Comparison of ENCODE assay signal across 8 cellular contexts in genomic region chrX:110412971-110413726, GRCh38. TPM values are rescaled to one million over a fixed set of nuclear protein-coding genes. Genes with fewer than 3 reads are reported as not detected.
A peak's percentile ranks its signal among the peaks of the same experiment; 100 is the strongest.
DNase-seq lines count a peak whose midpoint lies in the region; ATAC-seq and TF ChIP-seq lines count a peak whose summit lies in the region.

No MANE protein-coding gene starts in this region.

- peak overlapping the region; percentile 49 for H3K4me3 ChIP-seq in BE2C (ENCODE audit: low read depth, low read length)
- no peak overlapping the region for H3K4me3 ChIP-seq in mucosa of descending colon

- H3K36me3 ChIP-seq in BE2C: no peaks in the 10 kb centered on the region
- H3K36me3 ChIP-seq in mucosa of descending colon (ENCODE audit: low read depth): no peaks in the 10 kb centered on the region

- H3K36me3 Mint-ChIP-seq in endothelial cell (ENCODE audit: low read depth, unreplicated experiment): no peaks in the 10 kb centered on the region

- H3K27ac Mint-ChIP-seq in endothelial cell (ENCODE audit: unreplicated experiment): no peak overlapping the region

- H3K9me3 Mint-ChIP-seq in endothelial cell (ENCODE audit: unreplicated experiment): no peaks in the 10 kb centered on the region

- intact Hi-C loops in mucosa of descending colon (cut with DNase I, micrococcal nuclease): loop anchor here in 1 of 2 donors (5.0 kb wide), 1 partner anchor 256 kb away; no protein-coding TSS in a partner anchor

- H3K4me3 Mint-ChIP-seq in endothelial cell (ENCODE audit: unreplicated experiment): no peak overlapping the region

- H3K4me1 ChIP-seq in BE2C (no peaks in the 10 kb centered on the region), mucosa of descending colon (ENCODE audit: low read depth) (no peaks in the 10 kb centered on the region)

- H3K27me3 ChIP-seq in BE2C: no peaks in the 10 kb centered on the region

- TF ChIP-seq CTCF in BE2C (IDR thresholded peaks at IDR 0.05; ENCODE audit: low read depth, low read length) (peak; percentile 83), endothelial cell (IDR thresholded peaks at IDR 0.05; ENCODE audit: unreplicated experiment) (peak; percentile 76), mucosa of descending colon (IDR thresholded peaks at IDR 0.05) (peak; percentile 43)

- H3K4me1 Mint-ChIP-seq in endothelial cell (ENCODE audit: unreplicated experiment): peaks cover 4% of the 10 kb centered on the region

- no peaks in the 10 kb centered on the region for H3K9me3 ChIP-seq in BE2C
- no peaks in the 10 kb centered on the region for H3K9me3 ChIP-seq in mucosa of descending colon

- DNase-seq in BE2C (peak; percentile 74), NCI-H774 (lab: John Stamatoyannopoulos, UW) (peak; percentile 53), endothelial cell (ENCODE audit: low spot score) (peak; percentile 66), mucosa of descending colon (peak; percentile 62 to 70 (median 64))
- DNase-seq in activated CD8-positive, alpha-beta memory T cell treated with anti-CD3 and anti-CD28 coated beads for 1 hour (ENCODE audit: extremely low read depth in 1 of 2, low read depth in 1 of 2): peak; percentile 37 to 45
- DNase-seq in stimulated activated CD8-positive, alpha-beta memory T cell treated with anti-CD3 and anti-CD28 coated beads, Interleukin-4, amount 100 ng/mL, for 24 hours (ENCODE audit: low read depth): peak; percentile 44

- ATAC-seq in GM19043 (IDR thresholded peaks at IDR 0.05; ENCODE audit: low read depth, unreplicated experiment): peak; percentile 65
- ATAC-seq in HG03442 (IDR thresholded peaks at IDR 0.05; ENCODE audit: unreplicated experiment): peak; percentile 53
- ATAC-seq in mucosa of descending colon: peak; percentile 89

- H3K27me3 Mint-ChIP-seq in endothelial cell (ENCODE audit: unreplicated experiment): peaks cover 2% of the 10 kb centered on the region

RNA-seq across cellular contexts. Expression of gene RTL9, which starts 54.5 kb away (rescaled TPM):
- 0.14 TPM for polyA plus RNA-seq in BE2C (2012; ENCODE audit: insufficient read depth, insufficient read length, low read depth)
- total RNA-seq in endothelial cell (ENCODE audit: unreplicated experiment): not detected
- total RNA-seq in mucosa of descending colon: under 1 TPM in 1 of 3 donors, not detected in 2; 0.06 TPM
